18 cellular contexts compared by ENCODE assay signal in genomic region chrX:45601052-45601451, GRCh38.
DNase-seq lines count a peak whose midpoint lies in the region; TF ChIP-seq lines count a peak whose summit lies in the region.
"Had no signal": no experiment of that assay in that cellular context is flagged by ENCODE, and none has a peak within 500 bp of the region (broad histone marks: within the 10 kb centered on the region; RNA-seq: fewer than 3 reads in every experiment).

No MANE protein-coding gene starts in this region.

- H3K4me3 ChIP-seq in GM23248 (no peak overlapping the region), NT2/D1 (ENCODE audit: insufficient read length, low read depth) (no peak overlapping the region)
- H3K4me3 ChIP-seq in effector memory CD4-positive, alpha-beta T cell (ENCODE audit: insufficient read depth, low read depth, low read length, poor library complexity, severe bottlenecking): no peak overlapping the region
- H3K4me3 ChIP-seq: Peyer's patch had no signal

- H3K79me2 ChIP-seq in GM23248 (ENCODE audit: insufficient read depth): no peaks in the 10 kb centered on the region

- H3F3A ChIP-seq in GM23248 (ENCODE audit: insufficient read depth): peaks cover 13% of the 10 kb centered on the region; the same call in 1 of the 2 replicates

- H3K9ac ChIP-seq in GM23248: no peak overlapping the region
- no peak overlapping the region for H3K9ac ChIP-seq in NT2/D1 (ENCODE audit: insufficient read length, low read depth)

- no peak overlapping the region for H2AFZ ChIP-seq in GM23248

- H3K4me2 ChIP-seq in GM23248 (ENCODE audit: unreplicated experiment): no peak overlapping the region

- no peaks in the 10 kb centered on the region for H3K27me3 Mint-ChIP-seq in brain
- H3K27me3 Mint-ChIP-seq: CD8-positive, alpha-beta memory T cell had no signal

- no peaks in the 10 kb centered on the region for H3K36me3 ChIP-seq in GM23248 (ENCODE audit: low read depth)
- no peaks in the 10 kb centered on the region for H3K36me3 ChIP-seq in NT2/D1 (ENCODE audit: insufficient read depth, insufficient read length, low read length)
- no peaks in the 10 kb centered on the region for H3K36me3 ChIP-seq in effector memory CD4-positive, alpha-beta T cell (ENCODE audit: control insufficient read depth, insufficient read depth, low read length)
- H3K36me3 ChIP-seq: Peyer's patch had no signal

- H4K20me1 ChIP-seq in GM23248 (ENCODE audit: insufficient read depth): no peaks in the 10 kb centered on the region

- no peaks in the 10 kb centered on the region for H3K36me3 Mint-ChIP-seq in brain
- H3K36me3 Mint-ChIP-seq: CD8-positive, alpha-beta memory T cell had no signal

- peaks cover 7% of the 10 kb centered on the region for H3K4me1 Mint-ChIP-seq in brain
- H3K4me1 Mint-ChIP-seq: CD8-positive, alpha-beta memory T cell had no signal

- H3K9me2 ChIP-seq in GM23248 (ENCODE audit: insufficient read depth): no peaks in the 10 kb centered on the region

- peak overlapping the region; percentile 19 to 89 (median 50) for H3K27ac Mint-ChIP-seq in brain

- H3K4me1 ChIP-seq in GM23248 (ENCODE audit: insufficient read depth) (peaks cover 36% of the 10 kb centered on the region), NT2/D1 (ENCODE audit: insufficient read depth, insufficient read length) (peaks cover 2% of the 10 kb centered on the region)
- no peaks in the 10 kb centered on the region for H3K4me1 ChIP-seq in effector memory CD4-positive, alpha-beta T cell (ENCODE audit: control insufficient read depth, insufficient read depth, low read length, poor library complexity, severe bottlenecking)
- H3K4me1 ChIP-seq: Peyer's patch had no signal

- H3K27ac ChIP-seq in GM23248: 0 out of 2 replicates have a peak overlapping the region, but pooled peaks have one; percentile 46
- H3K27ac ChIP-seq in effector memory CD4-positive, alpha-beta T cell (ENCODE audit: insufficient read depth, low read length, poor library complexity, severe bottlenecking): no peak overlapping the region
- H3K27ac ChIP-seq: C4-2B, Peyer's patch had no signal

- no peak for TF ChIP-seq CTCF in brain (conservative IDR thresholded peaks at IDR 0.05)

- H3K4me3 Mint-ChIP-seq in brain: peak overlapping the region in 1 of 5 experiments; percentile 17
- H3K4me3 Mint-ChIP-seq: CD8-positive, alpha-beta memory T cell had no signal

- in situ Hi-C loops in GM23248 (cut with MboI): no loop called here

- H3K9me3 Mint-ChIP-seq in brain: peaks cover 0 to 4% (median 3%) of the 10 kb centered on the region in 5 experiments

- H3K9me3 ChIP-seq in GM23248 (ENCODE audit: low read depth) (no peaks in the 10 kb centered on the region), NT2/D1 (ENCODE audit: insufficient read depth, low read length) (no peaks in the 10 kb centered on the region)
- H3K9me3 ChIP-seq in effector memory CD4-positive, alpha-beta T cell (ENCODE audit: control insufficient read depth, low read length): no peaks in the 10 kb centered on the region
- H3K9me3 ChIP-seq: Peyer's patch had no signal

- H3K27me3 ChIP-seq in GM23248 (replicated peaks; ENCODE audit: insufficient read depth) (no peaks in the 10 kb centered on the region), NT2/D1 (ENCODE audit: insufficient read depth, insufficient read length) (no peaks in the 10 kb centered on the region)
- H3K27me3 ChIP-seq in effector memory CD4-positive, alpha-beta T cell (replicated peaks; ENCODE audit: control insufficient read depth, insufficient read depth, low read length, poor library complexity, severe bottlenecking): no peaks in the 10 kb centered on the region
- H3K27me3 ChIP-seq: Peyer's patch had no signal

- 73 to 78% methylated on average over 5 of the region's 5 CpGs for WGBS in GM23248 (ENCODE audit: low coverage in 1 of 2, low lambda C conversion rate in 2 of 2, missing lambda C conversion rate in 2 of 2), 2 experiments

- DNase-seq in GM23248: no peak
- DNase-seq in NT2/D1 (ENCODE audit: low read depth, low spot score): peak; percentile 63
- peak; percentile 14 for DNase-seq in iPS-NIHi11 (ENCODE audit: low spot score)
- DNase-seq in effector memory CD4-positive, alpha-beta T cell: no peak
- no peak for DNase-seq in EL
- DNase-seq in SKM-1 treated with dmso at 0.1 percent for 144 hours (lab: John Stamatoyannopoulos, UW; ENCODE audit: unreplicated experiment): no peak
- DNase-seq in NOMO-1 treated with DMSO at 0.1 percent for 48 hours (lab: John Stamatoyannopoulos, UW; ENCODE audit: unreplicated experiment): no peak
- DNase-seq: Calu3; CD8-positive, alpha-beta memory T cell; DMS153; GDM1; Kasumi-1; NCI-H1417; NCI-H187; NCI-H69; Peyer's patch had no signal

Comparison
In these comparisons a context has a peak if more than half of its experiments do, and no peak if none do; other contexts are left out.
1. DNase-seq: peak in NT2/D1 (single experiment) and iPS-NIHi11 (single experiment); none in GM23248 (single experiment), effector memory CD4-positive, alpha-beta T cell (0 of 3), EL (single experiment), SKM-1 treated with dmso at 0.1 percent for 144 hours (single experiment) and NOMO-1 treated with DMSO at 0.1 percent for 48 hours (single experiment).